In the genomic region with DNA sequence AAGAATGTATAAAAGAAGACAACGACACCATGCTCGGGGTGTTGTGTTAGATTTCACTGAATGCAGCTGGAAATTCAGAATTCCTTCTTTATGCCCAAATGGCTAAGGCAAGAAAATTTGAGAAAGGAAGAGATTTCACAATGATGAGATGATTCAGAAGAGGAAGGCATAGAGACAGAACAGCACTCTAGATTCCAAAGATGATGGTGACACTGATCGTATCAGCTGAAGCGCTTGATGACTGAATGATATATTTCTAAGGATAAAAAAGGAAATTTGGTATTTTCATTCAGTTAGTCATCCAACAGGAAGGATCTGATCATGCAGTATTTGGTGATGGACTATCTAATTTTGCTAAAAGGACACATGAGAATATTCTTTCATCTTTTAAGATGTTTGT, we compare ENCODE assay signal across 13 cellular contexts.
A peak's percentile ranks its signal among the peaks of the same experiment; 100 is the strongest.
DNase-seq lines count a peak whose midpoint lies in the region; ATAC-seq, FAIRE-seq and TF ChIP-seq lines count a peak whose summit lies in the region.
"Had no signal": no experiment of that assay in that cellular context is flagged by ENCODE, and none has a peak within 500 bp of the region (broad histone marks: within the 10 kb centered on the region; RNA-seq: fewer than 3 reads in every experiment).

No MANE protein-coding gene starts in this region.

- H3K9me3 Mint-ChIP-seq in stimulated activated naive CD8-positive, alpha-beta T cell treated with anti-CD3 and anti-CD28 coated beads, Interleukin-15, amount 100 ng/mL, for 72 hours: peaks cover 10 to 12% of the 10 kb centered on the region in 2 donors
- H3K9me3 Mint-ChIP-seq in chondrocyte (ENCODE audit: low read depth): peaks cover 15% of the 10 kb centered on the region

- H3K4me1 Mint-ChIP-seq in stimulated activated naive CD8-positive, alpha-beta T cell treated with anti-CD3 and anti-CD28 coated beads, Interleukin-15, amount 100 ng/mL, for 72 hours: no peaks in the 10 kb centered on the region
- no peaks in the 10 kb centered on the region for H3K4me1 Mint-ChIP-seq in chondrocyte (ENCODE audit: low read depth)
- H3K4me1 Mint-ChIP-seq: CD4-positive, CD25-positive, alpha-beta regulatory T cell had no signal

- H3K4me3 ChIP-seq in AG10803 (ENCODE audit: low read length) (no peak overlapping the region), bronchial epithelial cell (ENCODE audit: low read depth, low read length) (no peak overlapping the region)
- H3K4me3 ChIP-seq: BLaER1 treated with 17β-estradiol and CSF1 and Interleukin-3, amounts not matched to agents 10 nM and 100 nM had no signal

- no peak for ATAC-seq in stimulated activated naive CD8-positive, alpha-beta T cell treated with anti-CD3 and anti-CD28 coated beads, Interleukin-15, amount 100 ng/mL, for 72 hours
- ATAC-seq: HCT116 had no signal

- H3K4me3 Mint-ChIP-seq in stimulated activated naive CD8-positive, alpha-beta T cell treated with anti-CD3 and anti-CD28 coated beads, Interleukin-15, amount 100 ng/mL, for 72 hours: no peak overlapping the region
- no peak overlapping the region for H3K4me3 Mint-ChIP-seq in chondrocyte (ENCODE audit: unreplicated experiment)
- H3K4me3 Mint-ChIP-seq: CD4-positive, CD25-positive, alpha-beta regulatory T cell had no signal

- H3K27me3 Mint-ChIP-seq in stimulated activated naive CD8-positive, alpha-beta T cell treated with anti-CD3 and anti-CD28 coated beads, Interleukin-15, amount 100 ng/mL, for 72 hours: peaks cover 9% of the 10 kb centered on the region
- peaks cover 5% of the 10 kb centered on the region for H3K27me3 Mint-ChIP-seq in chondrocyte (ENCODE audit: low read depth)
- H3K27me3 Mint-ChIP-seq: CD4-positive, CD25-positive, alpha-beta regulatory T cell had no signal

- H3K36me3 Mint-ChIP-seq in chondrocyte (ENCODE audit: low read depth): peaks cover 4% of the 10 kb centered on the region

- FAIRE-seq in bronchial epithelial cell (lab: Jason Lieb, UNC): no peak
- FAIRE-seq: H54 had no signal

- no peaks in the 10 kb centered on the region for H3K27me3 ChIP-seq in bronchial epithelial cell (ENCODE audit: control insufficient read depth, insufficient read depth, low read length)
- H3K27me3 ChIP-seq: BLaER1 treated with 17β-estradiol and CSF1 and Interleukin-3, amounts not matched to agents 10 nM and 100 nM had no signal

- DNase-seq in AG10803 (ENCODE audit: low read depth): peak; percentile 3
- DNase-seq in HT1080 (ENCODE audit: low read depth): peak; percentile 11
- DNase-seq in bronchial epithelial cell (ENCODE audit: low read depth): peak; percentile 2
- DNase-seq in stimulated activated naive CD8-positive, alpha-beta T cell treated with anti-CD3 and anti-CD28 coated beads, Interleukin-15, amount 100 ng/mL, for 72 hours: no peak
- DNase-seq in cerebellum (ENCODE audit: low spot score): no peak
- DNase-seq in AML-193 (lab: John Stamatoyannopoulos, UW): no peak
- no peak for DNase-seq in chondrocyte (ENCODE audit: low spot score)
- DNase-seq: CD4-positive, CD25-positive, alpha-beta regulatory T cell; DMS 273 treated with DMSO at 0.1 percent for 48 hours; IMR-90 had no signal

- no peak overlapping the region for H3K27ac Mint-ChIP-seq in stimulated activated naive CD8-positive, alpha-beta T cell treated with anti-CD3 and anti-CD28 coated beads, Interleukin-15, amount 100 ng/mL, for 72 hours
- H3K27ac Mint-ChIP-seq in chondrocyte (ENCODE audit: unreplicated experiment): no peak overlapping the region
- H3K27ac Mint-ChIP-seq: CD4-positive, CD25-positive, alpha-beta regulatory T cell had no signal

- no peak for TF ChIP-seq CTCF in AG10803 (conservative IDR thresholded peaks at IDR 0.05; ENCODE audit: low read length)
- no peak for TF ChIP-seq CTCF in bronchial epithelial cell (IDR thresholded peaks at IDR 0.05; ENCODE audit: insufficient read depth, low read length, severe bottlenecking)
- no peak for TF ChIP-seq CTCF in chondrocyte (IDR thresholded peaks at IDR 0.05)

- no peaks in the 10 kb centered on the region for H3K36me3 ChIP-seq in bronchial epithelial cell (ENCODE audit: control insufficient read depth, insufficient read depth, low read length)
- H3K36me3 ChIP-seq: BLaER1 treated with 17β-estradiol and CSF1 and Interleukin-3, amounts not matched to agents 10 nM and 100 nM had no signal

Comparison
In these comparisons a context has a peak if more than half of its experiments do, and no peak if none do; other contexts are left out.
1. DNase-seq: peak in AG10803 (single experiment), HT1080 (single experiment) and bronchial epithelial cell (single experiment); none in stimulated activated naive CD8-positive, alpha-beta T cell treated with anti-CD3 and anti-CD28 coated beads, Interleukin-15, amount 100 ng/mL, for 72 hours (0 of 2), cerebellum (single experiment), AML-193 (0 of 2) and chondrocyte (single experiment).